In the genomic region with DNA sequence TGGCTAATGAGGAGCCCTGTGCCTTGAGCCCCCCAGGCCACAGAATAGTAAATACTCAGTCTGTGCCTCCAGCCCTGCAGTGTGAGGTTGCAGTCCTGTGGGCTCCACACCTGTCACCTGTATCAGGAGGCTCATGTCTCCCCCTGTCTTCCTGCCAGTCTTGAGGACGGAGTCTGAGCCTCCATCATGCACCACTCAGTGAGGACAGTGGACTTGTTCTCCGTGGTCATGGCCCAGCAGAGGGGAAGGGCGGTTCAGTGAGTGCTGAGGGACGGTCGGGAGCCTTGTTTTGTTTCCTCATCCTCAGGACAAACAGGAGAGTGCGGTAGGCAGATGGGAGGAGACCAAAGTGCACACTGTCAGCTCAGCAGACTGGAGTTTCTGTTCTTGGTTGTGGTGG, we compare ENCODE assay signal across 1 cellular context. TPM values are rescaled to one million over a fixed set of nuclear protein-coding genes. Genes with fewer than 3 reads are reported as not detected.
"Had no signal": no experiment of that assay in that cellular context is flagged by ENCODE, and none has a peak within 500 bp of the region (broad histone marks: within the 10 kb centered on the region; RNA-seq: fewer than 3 reads in every experiment).

No MANE protein-coding gene starts in this region.

RNA-seq across cellular contexts. Expression of a gene that starts 33.4 kb away (rescaled TPM):
- polyA plus RNA-seq: naive thymus-derived CD8-positive, alpha-beta T cell had no signal
